9 cellular contexts compared by ENCODE assay signal in the genomic region with DNA sequence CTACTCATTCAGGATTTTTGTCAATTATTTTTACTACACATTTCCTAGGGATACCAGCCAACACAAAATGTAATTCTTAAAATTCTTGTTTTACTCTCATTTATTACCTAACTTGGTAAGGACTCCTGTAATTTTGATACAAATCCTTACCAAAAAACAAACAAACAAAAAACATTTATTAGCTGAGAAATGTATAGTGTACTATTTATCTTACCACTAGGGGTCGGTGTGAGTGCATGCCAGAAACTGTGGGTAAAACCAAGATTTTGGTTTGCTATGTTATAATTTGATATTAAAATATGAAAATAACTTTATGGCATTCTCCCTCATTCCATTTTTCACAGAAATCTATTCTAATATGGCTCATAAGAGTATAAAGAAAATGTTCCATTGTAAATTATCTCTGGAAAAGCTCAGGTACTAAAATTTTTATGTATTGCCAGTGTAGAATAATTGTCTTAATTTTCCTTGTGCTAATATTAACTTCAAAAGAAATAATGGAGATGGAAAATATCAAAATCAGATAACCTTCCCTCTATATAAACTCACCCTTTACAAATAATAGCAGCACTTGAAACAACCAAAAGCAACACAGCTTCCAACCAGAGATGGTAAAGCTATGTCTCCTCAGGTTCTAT.
DNase-seq lines count a peak whose midpoint lies in the region; ATAC-seq, FAIRE-seq and TF ChIP-seq lines count a peak whose summit lies in the region.
"Had no signal": no experiment of that assay in that cellular context is flagged by ENCODE, and none has a peak within 500 bp of the region (broad histone marks: within the 10 kb centered on the region; RNA-seq: fewer than 3 reads in every experiment).

No MANE protein-coding gene starts in this region.

- H2AFZ ChIP-seq in mammary epithelial cell (ENCODE audit: low read depth, low read length): no peak overlapping the region

- TF ChIP-seq CTCF in mammary epithelial cell (conservative IDR thresholded peaks at IDR 0.05 in 1 of 2, IDR thresholded peaks at IDR 0.05 in 1 of 2; ENCODE audit: extremely low read depth in 1 of 2, insufficient read depth in 1 of 2, low read depth in 1 of 2, low read length in 2 of 2) (peak; percentile 86 to 91), omental fat pad (IDR thresholded peaks at IDR 0.05) (peak in 2 of 3 donors; percentile 39 to 48)

- intact Hi-C loops in mammary epithelial cell (cut with micrococcal nuclease): loop anchor here (1.0 to 10.0 kb wide), 3 partner anchors 172 to 543 kb away; no protein-coding TSS in a partner anchor

- CTCF ChIA-PET in mammary epithelial cell (lab: Charles Lee; ENCODE audit: low non-redundant PET): no interaction called here

- no TSS peak for BruUV-seq in mammary epithelial cell (replicated peaks; lab: Mats Ljungman, UMichigan)

- no peak for FAIRE-seq in GM12891 (lab: Jason Lieb, UNC)

- H3K27me3 ChIP-seq in mammary epithelial cell (ENCODE audit: insufficient read depth, low read length): no peaks in the 10 kb centered on the region

- no peaks in the 10 kb centered on the region for H3K79me2 ChIP-seq in mammary epithelial cell (ENCODE audit: insufficient read depth, low read length)

- no peaks in the 10 kb centered on the region for H3K4me1 ChIP-seq in mammary epithelial cell (ENCODE audit: insufficient read depth, low read length)

- H3K36me3 ChIP-seq in mammary epithelial cell (ENCODE audit: insufficient read depth, low read length): no peaks in the 10 kb centered on the region

- no peaks in the 10 kb centered on the region for H3K9me3 ChIP-seq in mammary epithelial cell (replicated peaks; ENCODE audit: insufficient read depth, low read length)

- DNase-seq in GM12891 (ENCODE audit: insufficient read length, low spot score): peak; percentile 0
- no peak for DNase-seq in mammary epithelial cell
- no peak for DNase-seq in omental fat pad (ENCODE audit: low spot score)
- no peak for DNase-seq in retina
- no peak for DNase-seq in NCI-H774 (lab: John Stamatoyannopoulos, UW)
- DNase-seq in T-helper 9 cell: no peak

- no peak for TF ChIP-seq POLR2A in GM12891 (IDR thresholded peaks at IDR 0.05; ENCODE audit: low read depth, low read length)

- no peaks in the 10 kb centered on the region for H4K20me1 ChIP-seq in mammary epithelial cell (ENCODE audit: insufficient read depth, low read length)

- H3K4me3 ChIP-seq in mammary epithelial cell (replicated peaks in 1 of 3; ENCODE audit: insufficient read depth in 1 of 3, low read depth in 2 of 3, low read length in 3 of 3): no peak overlapping the region
- H3K4me3 ChIP-seq: SK-N-MC had no signal

- no peak overlapping the region for H3K9ac ChIP-seq in mammary epithelial cell (ENCODE audit: insufficient read depth, low read length)

- 0% methylated on average over 1 of the region's 1 CpG for WGBS in mammary epithelial cell (ENCODE audit: low coverage, missing lambda C conversion rate)

- in situ Hi-C loops in mammary epithelial cell (cut with MboI; ENCODE audit: low sequenced_read_pairs in 2 of 2): loop anchor here in 1 of 2 donors (10.0 kb wide), 1 partner anchor 173 kb away; no protein-coding TSS in a partner anchor

- no peak overlapping the region for H3K4me2 ChIP-seq in mammary epithelial cell (ENCODE audit: insufficient read depth, low read depth, low read length)

- ATAC-seq in HG03354 (IDR thresholded peaks at IDR 0.05; ENCODE audit: poor library complexity, severe bottlenecking, unreplicated experiment) (peak; percentile 89), omental fat pad (ENCODE audit: low FRiP score) (no peak), GM19452 (IDR thresholded peaks at IDR 0.05; ENCODE audit: unreplicated experiment) (no peak)

- dilution Hi-C loops in mammary epithelial cell (cut with HindIII; ENCODE audit: low sequenced_read_pairs): no loop called here

- no peak overlapping the region for H3K27ac ChIP-seq in mammary epithelial cell (ENCODE audit: insufficient read depth, low read depth, low read length)
- H3K27ac ChIP-seq: SK-N-MC had no signal

TF ChIP-seq in GM12891, 5 proteins besides CTCF, POLR2A, EP300 and RAD21:
- TF ChIP-seq SPI1 (IDR thresholded peaks at IDR 0.05; ENCODE audit: low read depth, low read length): no peak
- no peak for TF ChIP-seq PAX5 (IDR thresholded peaks at IDR 0.05; ENCODE audit: insufficient read depth, low read length, severe bottlenecking)
- no peak for TF ChIP-seq TAF1 (IDR thresholded peaks at IDR 0.05; ENCODE audit: low read depth, low read length)
- no peak for TF ChIP-seq POU2F2 (IDR thresholded peaks at IDR 0.05; ENCODE audit: low read depth, low read length)
- no peak for TF ChIP-seq POLR2AphosphoS5 (IDR thresholded peaks at IDR 0.05; ENCODE audit: low read depth, low read length)
